ENCODE assay signal across 24 cellular contexts in the genomic region with DNA sequence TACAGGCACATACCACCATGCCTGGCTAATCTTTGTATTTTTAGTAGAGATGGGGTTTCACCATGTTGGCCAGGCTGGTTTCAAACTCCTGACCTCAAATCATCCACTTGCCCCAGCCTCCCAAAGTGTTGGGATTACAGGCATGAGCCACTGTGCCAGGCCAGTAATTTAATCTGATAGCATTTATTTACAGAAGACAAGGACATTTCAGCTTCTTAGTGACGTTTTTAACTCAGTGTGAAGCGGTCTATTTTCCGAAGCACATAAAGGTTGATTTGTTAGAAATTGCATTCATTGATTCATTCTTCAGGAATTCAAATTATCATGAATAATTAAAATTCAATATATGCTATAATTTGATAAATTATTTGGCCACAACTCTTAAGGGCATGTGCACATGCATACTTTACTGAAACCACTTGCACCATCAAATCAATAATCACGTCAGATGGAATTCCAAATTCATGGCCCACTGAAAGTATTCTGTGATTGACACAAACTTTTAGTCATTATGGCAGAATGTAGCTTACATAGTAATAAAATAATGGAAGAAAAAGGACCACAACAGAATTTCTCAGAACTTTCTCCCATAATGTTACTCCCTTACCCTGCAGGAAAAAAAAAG.
"Had no signal": no experiment of that assay in that cellular context is flagged by ENCODE, and none has a peak within 500 bp of the region (broad histone marks: within the 10 kb centered on the region; RNA-seq: fewer than 3 reads in every experiment).

No MANE protein-coding gene starts in this region.

- H3K9me3 ChIP-seq: heart left ventricle, neutrophil, prostate gland, right lobe of liver, spleen, testis, tibial nerve had no signal

- H3K27me3 Mint-ChIP-seq: naive thymus-derived CD4-positive, alpha-beta T cell; stimulated activated memory B cell treated with anti-CD40 and anti-IgM and Interleukin-4, amounts not matched to agents 10 μg/mL and 1 μg/mL and 100 μg/mL, for 72 hours; stimulated activated naive CD8-positive, alpha-beta T cell treated with anti-CD3 and anti-CD28 coated beads, Interleukin-15, Interleukin-2, amounts not matched to agents 100 ng/mL and 50 ng/mL, for 24 hours had no signal

- DNase-seq: effector CD4-positive, alpha-beta T cell; endodermal cell; erythroblast; heart left ventricle; hypothalamus; kidney glomerular epithelial cell; mesendoderm; naive thymus-derived CD4-positive, alpha-beta T cell; retina; right lobe of liver; spleen; stimulated activated CD4-positive, alpha-beta T cell treated with anti-CD3 and anti-CD28 coated beads, Interleukin-15, amount 100 ng/mL, for 24 hours; stimulated activated CD4-positive, alpha-beta T cell treated with anti-CD3 and anti-CD28 coated beads, Interleukin-1b, Interleukin-23, amount 100 ng/mL, for 48 hours; stimulated activated CD4-positive, alpha-beta T cell treated with anti-CD3 and anti-CD28 coated beads, Interleukin-4, amount 100 ng/mL, for 24 hours; testis had no signal

- H3K27ac Mint-ChIP-seq: endodermal cell; naive thymus-derived CD4-positive, alpha-beta T cell; stimulated activated memory B cell treated with anti-CD40 and anti-IgM and Interleukin-4, amounts not matched to agents 10 μg/mL and 1 μg/mL and 100 μg/mL, for 72 hours; stimulated activated naive CD8-positive, alpha-beta T cell treated with anti-CD3 and anti-CD28 coated beads, Interleukin-15, Interleukin-2, amounts not matched to agents 100 ng/mL and 50 ng/mL, for 24 hours had no signal

- H3K4me1 ChIP-seq: heart left ventricle, prostate gland, right lobe of liver, testis, tibial nerve had no signal

- H3K27me3 ChIP-seq: heart left ventricle, neutrophil, right lobe of liver, spleen, testis, tibial nerve had no signal

- H3K4me3 ChIP-seq: coronary artery, heart left ventricle, prostate gland, right lobe of liver, spleen, testis, tibial nerve had no signal

- H3K9me3 Mint-ChIP-seq: endodermal cell; naive thymus-derived CD4-positive, alpha-beta T cell; stimulated activated naive CD8-positive, alpha-beta T cell treated with anti-CD3 and anti-CD28 coated beads, Interleukin-15, Interleukin-2, amounts not matched to agents 100 ng/mL and 50 ng/mL, for 24 hours had no signal

- FAIRE-seq: endothelial cell of umbilical vein, frontal cortex, islet of Langerhans had no signal

- H3K27ac ChIP-seq: coronary artery, neutrophil, right lobe of liver, testis, tibial nerve had no signal

- H3K36me3 ChIP-seq: heart left ventricle, prostate gland, right lobe of liver, tibial nerve had no signal

- H3K4me3 Mint-ChIP-seq: endodermal cell; naive thymus-derived CD4-positive, alpha-beta T cell; stimulated activated memory B cell treated with anti-CD40 and anti-IgM and Interleukin-4, amounts not matched to agents 10 μg/mL and 1 μg/mL and 100 μg/mL, for 72 hours; stimulated activated naive CD8-positive, alpha-beta T cell treated with anti-CD3 and anti-CD28 coated beads, Interleukin-15, Interleukin-2, amounts not matched to agents 100 ng/mL and 50 ng/mL, for 24 hours had no signal

- ATAC-seq: heart left ventricle; naive thymus-derived CD4-positive, alpha-beta T cell; right lobe of liver had no signal
